ENCODE assay signal across 18 cellular contexts in the genomic region with DNA sequence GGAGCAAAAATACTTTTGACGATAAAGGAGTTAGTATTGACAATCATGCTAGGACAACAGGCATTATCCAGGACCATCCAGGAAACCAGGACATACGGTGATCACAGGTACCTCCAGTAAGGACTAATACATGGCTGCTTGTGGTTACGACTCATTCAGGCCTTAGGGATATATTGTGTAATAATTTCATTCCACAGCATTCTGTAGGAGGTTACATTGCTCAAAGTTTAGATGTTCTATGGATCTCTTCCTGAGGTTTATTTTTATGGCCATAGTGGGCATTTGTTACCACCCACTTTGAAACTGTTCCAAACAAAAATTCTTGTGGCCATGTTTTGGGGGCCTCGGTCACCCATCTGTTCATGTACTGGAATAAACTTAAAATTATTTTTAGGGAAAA.
A peak's percentile ranks its signal among the peaks of the same experiment; 100 is the strongest.
DNase-seq lines count a peak whose midpoint lies in the region; ATAC-seq and TF ChIP-seq lines count a peak whose summit lies in the region.
"Had no signal": no experiment of that assay in that cellular context is flagged by ENCODE, and none has a peak within 500 bp of the region (broad histone marks: within the 10 kb centered on the region; RNA-seq: fewer than 3 reads in every experiment).

No MANE protein-coding gene starts in this region.

- no peaks in the 10 kb centered on the region for H3K9me3 Mint-ChIP-seq in HFFc6
- H3K9me3 Mint-ChIP-seq: activated naive CD8-positive, alpha-beta T cell treated with anti-CD3 and anti-CD28 coated beads for 36 hours; CD8-positive, alpha-beta memory T cell had no signal

- H3K4me3 ChIP-seq in adipocyte (ENCODE audit: low read length) (no peak overlapping the region), fibroblast of the aortic adventitia (ENCODE audit: low read depth, low read length) (no peak overlapping the region), spleen (no peak overlapping the region)
- H3K4me3 ChIP-seq: hepatocyte, pancreas had no signal

- peaks cover 2% of the 10 kb centered on the region for H3K27me3 ChIP-seq in adipocyte (replicated peaks; ENCODE audit: control insufficient read depth, insufficient read depth, low read length)
- H3K27me3 ChIP-seq in spleen (replicated peaks in 1 of 7) = no peaks in the 10 kb centered on the region
- H3K27me3 ChIP-seq: hepatocyte, pancreas had no signal

- WGBS in spleen, 5 donors = 80 to 91% (median 87%) methylated on average over 4 of the region's 4 CpGs

- H3K27me3 Mint-ChIP-seq in HFFc6 (ENCODE audit: insufficient read depth) = peaks cover 19% of the 10 kb centered on the region

- TF ChIP-seq CTCF in HFFc6 (IDR thresholded peaks at IDR 0.05) (no peak), fibroblast of the aortic adventitia (IDR thresholded peaks at IDR 0.05; ENCODE audit: insufficient read depth, low read length) (no peak), spleen (IDR thresholded peaks at IDR 0.05 in 8 of 11, conservative IDR thresholded peaks at IDR 0.05 in 3 of 11) (no peak)

- H3K36me3 ChIP-seq in adipocyte (ENCODE audit: control insufficient read depth, insufficient read depth, low read length, severe bottlenecking) = no peaks in the 10 kb centered on the region
- H3K36me3 ChIP-seq in spleen = no peaks in the 10 kb centered on the region
- H3K36me3 ChIP-seq: pancreas had no signal

- no peak overlapping the region for H3K9ac ChIP-seq in adipocyte (ENCODE audit: low read length)

- H3K4me1 ChIP-seq in adipocyte (ENCODE audit: control insufficient read depth, insufficient read depth, low read length) = peaks cover 20% of the 10 kb centered on the region
- peaks cover 0 to 11% (median 0%) of the 10 kb centered on the region in 6 donors for H3K4me1 ChIP-seq in spleen
- H3K4me1 ChIP-seq: pancreas had no signal

- no peaks in the 10 kb centered on the region for H3K36me3 Mint-ChIP-seq in HFFc6 (ENCODE audit: low read depth)
- H3K36me3 Mint-ChIP-seq: activated naive CD8-positive, alpha-beta T cell treated with anti-CD3 and anti-CD28 coated beads for 36 hours; CD8-positive, alpha-beta memory T cell had no signal

- no peak for ATAC-seq in HG03442 (IDR thresholded peaks at IDR 0.05; ENCODE audit: unreplicated experiment)
- no peak for ATAC-seq in stimulated activated naive CD8-positive, alpha-beta T cell treated with anti-CD3 and anti-CD28 coated beads, Interleukin-15, Interleukin-2, amounts not matched to agents 100 U/mL and 50 U/mL, for 24 hours
- ATAC-seq: activated CD4-positive, alpha-beta T cell treated with anti-CD3 and anti-CD28 coated beads for 36 hours; left lobe of liver; pancreas; T-helper 17 cell had no signal

- H3K27ac ChIP-seq in spleen = no peak overlapping the region
- H3K27ac ChIP-seq: hepatocyte, HL-60, pancreas had no signal

- no peak overlapping the region for H3K4me3 Mint-ChIP-seq in HFFc6
- H3K4me3 Mint-ChIP-seq: activated CD4-positive, alpha-beta T cell treated with anti-CD3 and anti-CD28 coated beads for 36 hours; activated naive CD8-positive, alpha-beta T cell treated with anti-CD3 and anti-CD28 coated beads for 36 hours; CD8-positive, alpha-beta memory T cell; T-helper 17 cell had no signal

- H3K27ac Mint-ChIP-seq in HFFc6 = no peak overlapping the region
- H3K27ac Mint-ChIP-seq: activated CD4-positive, alpha-beta T cell treated with anti-CD3 and anti-CD28 coated beads for 36 hours; activated naive CD8-positive, alpha-beta T cell treated with anti-CD3 and anti-CD28 coated beads for 36 hours; CD8-positive, alpha-beta memory T cell; T-helper 17 cell had no signal

- H3K9me3 ChIP-seq in adipocyte (ENCODE audit: control insufficient read depth, low read length) (no peaks in the 10 kb centered on the region), spleen (no peaks in the 10 kb centered on the region)
- H3K9me3 ChIP-seq: pancreas had no signal

- peaks cover 25% of the 10 kb centered on the region for H3K4me1 Mint-ChIP-seq in HFFc6 (ENCODE audit: low read depth)
- H3K4me1 Mint-ChIP-seq: activated CD4-positive, alpha-beta T cell treated with anti-CD3 and anti-CD28 coated beads for 36 hours; activated naive CD8-positive, alpha-beta T cell treated with anti-CD3 and anti-CD28 coated beads for 36 hours; CD8-positive, alpha-beta memory T cell; T-helper 17 cell had no signal

- no peak for TF ChIP-seq POLR2A in spleen (IDR thresholded peaks at IDR 0.05)

- DNase-seq in A172 (ENCODE audit: low spot score) (peak; percentile 66), HFFc6 (peak; percentile 50), adipocyte (ENCODE audit: low read depth) (peak; percentile 72), fibroblast of the aortic adventitia (ENCODE audit: low read depth) (peak; percentile 74), spleen (no peak), NCI-H82 treated with DMSO at 0.1 percent for 48 hours (lab: John Stamatoyannopoulos, UW; ENCODE audit: unreplicated experiment) (no peak)
- DNase-seq in stimulated activated naive CD8-positive, alpha-beta T cell treated with anti-CD3 and anti-CD28 coated beads, Interleukin-15, Interleukin-2, amounts not matched to agents 100 U/mL and 50 U/mL, for 24 hours = no peak
- DNase-seq: activated CD4-positive, alpha-beta T cell treated with anti-CD3 and anti-CD28 coated beads for 36 hours; activated naive CD8-positive, alpha-beta T cell treated with anti-CD3 and anti-CD28 coated beads for 36 hours; activated T-cell treated with anti-CD3 and anti-CD28 coated beads for 4 hours; CD8-positive, alpha-beta memory T cell; pancreas; stimulated activated CD4-positive, alpha-beta T cell treated with anti-CD3 and anti-CD28 coated beads, Interleukin-15, amount 100 ng/mL, for 24 hours; T-helper 17 cell had no signal

- intact Hi-C loops in spleen (cut with DNase I; ENCODE audit: low total_unique reads) = no loop called here

Comparison
In these comparisons a context has a peak if more than half of its experiments do, and no peak if none do; other contexts are left out.
1. DNase-seq: peak in A172 (single experiment), HFFc6 (single experiment), adipocyte (single experiment) and fibroblast of the aortic adventitia (single experiment); none in spleen (single experiment), stimulated activated naive CD8-positive, alpha-beta T cell treated with anti-CD3 and anti-CD28 coated beads, Interleukin-15, Interleukin-2, amounts not matched to agents 100 U/mL and 50 U/mL, for 24 hours (single experiment) and NCI-H82 treated with DMSO at 0.1 percent for 48 hours (single experiment).